In the genomic region with DNA sequence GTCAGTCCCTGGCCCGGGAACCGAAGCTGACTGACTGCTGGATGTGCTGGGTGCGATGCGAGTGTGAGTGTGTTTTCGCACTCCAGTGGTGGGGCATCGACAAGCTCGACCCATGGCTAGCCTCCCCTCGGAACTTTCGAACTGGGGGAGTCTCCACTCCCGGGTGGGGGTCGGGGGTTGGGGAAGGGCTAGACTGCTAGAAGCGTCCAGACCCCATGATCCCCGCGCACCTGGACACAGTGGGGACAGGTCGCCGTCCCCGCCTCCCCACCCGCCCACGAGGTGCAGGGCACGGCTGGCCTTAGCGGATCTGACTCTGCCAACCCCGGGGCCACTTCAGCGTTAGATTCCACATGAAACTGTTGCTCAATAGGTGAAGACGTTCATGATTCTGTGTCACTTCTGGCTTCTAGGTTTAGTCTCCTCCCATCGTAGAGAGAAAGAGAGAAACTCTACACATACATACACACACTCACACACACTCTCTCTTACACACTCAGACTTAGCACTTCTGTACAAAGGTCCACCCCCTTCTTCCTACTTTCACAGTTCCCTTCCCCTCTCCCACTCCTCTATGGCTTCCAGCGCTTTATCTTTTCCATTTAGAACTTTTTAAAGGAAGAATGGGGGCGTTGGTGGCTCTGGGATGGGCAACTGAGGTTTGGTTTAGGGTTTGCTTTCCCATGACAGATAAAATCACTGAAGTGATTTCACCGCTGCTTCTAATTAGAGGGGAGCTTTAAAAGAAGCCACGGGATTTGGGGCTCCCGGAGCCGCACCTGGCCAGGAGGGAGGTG, we compare ENCODE assay signal across 14 cellular contexts. TPM values are rescaled to one million over a fixed set of nuclear protein-coding genes. Genes with fewer than 3 reads are reported as not detected.
DNase-seq lines count a peak whose midpoint lies in the region; ATAC-seq and TF ChIP-seq lines count a peak whose summit lies in the region.
"Had no signal": no experiment of that assay in that cellular context is flagged by ENCODE, and none has a peak within 500 bp of the region (broad histone marks: within the 10 kb centered on the region; RNA-seq: fewer than 3 reads in every experiment).

No MANE protein-coding gene starts in this region.

- H3K79me1 ChIP-seq in IMR-90 (ENCODE audit: low read depth in 1 of 2, low read length in 2 of 2), result no peaks in the 10 kb centered on the region

- DNase-seq in GM03348 (ENCODE audit: low spot score), result peak; percentile 2
- DNase-seq in IMR-90, result no peak
- no peak for DNase-seq in naive B cell
- no peak for DNase-seq in stimulated activated CD4-positive, alpha-beta T cell treated with anti-CD3 and anti-CD28 coated beads, Interleukin-15, amount 100 ng/mL, for 24 hours
- no peak for DNase-seq in left ventricle myocardium inferior
- no peak for DNase-seq in Kasumi-1 (lab: John Stamatoyannopoulos, UW)
- DNase-seq: activated CD4-positive, alpha-beta T cell treated with anti-CD3 and anti-CD28 coated beads for 4 hours; activated naive CD8-positive, alpha-beta T cell treated with anti-CD3 and anti-CD28 coated beads, Interleukin-2, amount 50 U/mL, for 24 hours; effector memory CD8-positive, alpha-beta T cell; NCI-H1105 treated with DMSO at 0.1 percent for 48 hours; posterior cingulate gyrus had no signal

- no peak overlapping the region for H3K56ac ChIP-seq in IMR-90 (ENCODE audit: extremely low read depth, insufficient read depth, low read length)

- H3K4ac ChIP-seq in IMR-90 (ENCODE audit: low read depth, low read length), result no peak overlapping the region

- no peak for TF ChIP-seq RAD21 in IMR-90 (IDR thresholded peaks at IDR 0.05; ENCODE audit: low read length)

- intact Hi-C loops in IMR-90 (cut with micrococcal nuclease) (loop anchor here (10.0 kb wide), 2 partner anchors 775 to 1015 kb away; no protein-coding TSS in a partner anchor), left ventricle myocardium inferior (cut with micrococcal nuclease) (no loop called here)

- dilution Hi-C loops in IMR-90 (cut with HindIII; ENCODE audit: low sequenced_read_pairs, unreplicated experiment), result no loop called here

- ATAC-seq in IMR-90 (ENCODE audit: low read depth), result no peak
- no peak for ATAC-seq in naive B cell (ENCODE audit: low read depth in 2 of 2)
- ATAC-seq in HG02852 (IDR thresholded peaks at IDR 0.05; ENCODE audit: unreplicated experiment), result no peak
- ATAC-seq: effector memory CD8-positive, alpha-beta T cell; upper lobe of right lung had no signal

- no TSS peak for BruUV-seq in IMR-90 (replicated peaks; lab: Mats Ljungman, UMichigan)

- H3K4me3 Mint-ChIP-seq in naive B cell, result peak overlapping the region in 5 of 8 donors; percentile 10 to 67 (median 36)
- H3K4me3 Mint-ChIP-seq: activated naive CD8-positive, alpha-beta T cell treated with anti-CD3 and anti-CD28 coated beads, Interleukin-2, amount 50 U/mL, for 24 hours; effector memory CD8-positive, alpha-beta T cell had no signal

- H3K27me3 Mint-ChIP-seq in naive B cell, result peaks cover 63 to 99% (median 98%) of the 10 kb centered on the region in 3 donors

- no peak overlapping the region for H4K5ac ChIP-seq in IMR-90 (ENCODE audit: low read depth, low read length)

- H3K9me3 ChIP-seq in IMR-90 (ENCODE audit: control insufficient read depth, insufficient read depth, low read length), result no peaks in the 10 kb centered on the region
- no peaks in the 10 kb centered on the region for H3K9me3 ChIP-seq in ectodermal cell (ENCODE audit: control insufficient read depth, low read length)
- H3K9me3 ChIP-seq in left ventricle myocardium inferior (replicated peaks), result no peaks in the 10 kb centered on the region
- H3K9me3 ChIP-seq: upper lobe of right lung had no signal

- no peaks in the 10 kb centered on the region for H3K4me1 ChIP-seq in IMR-90 (ENCODE audit: control insufficient read depth, insufficient read depth, low read length)
- peaks cover 64% of the 10 kb centered on the region for H3K4me1 ChIP-seq in ectodermal cell (ENCODE audit: control insufficient read depth, insufficient read depth, low read length)
- H3K4me1 ChIP-seq in left ventricle myocardium inferior, result peaks cover 42% of the 10 kb centered on the region

- no peaks in the 10 kb centered on the region for H3K9me1 ChIP-seq in IMR-90 (ENCODE audit: insufficient read depth, low read length)

- H3K18ac ChIP-seq in IMR-90 (ENCODE audit: low read depth, low read length), result no peak overlapping the region

- no peak overlapping the region for H4K91ac ChIP-seq in IMR-90 (ENCODE audit: insufficient read depth, low read depth, low read length)

- peaks cover 15 to 35% (median 19%) of the 10 kb centered on the region in 3 donors for H3K4me1 Mint-ChIP-seq in naive B cell

- CTCF ChIA-PET in IMR-90 (lab: Yijun Ruan, JAX), result interaction anchor here (0.8 kb wide), 1 partner anchor 8 kb away, joined by 3 read pairs; no protein-coding TSS in a partner anchor

- 0 out of 2 replicates have a peak overlapping the region, but pooled peaks have one; percentile 13 for H2AK5ac ChIP-seq in IMR-90 (ENCODE audit: low read depth, low read length)

- no peaks in the 10 kb centered on the region for H4K20me1 ChIP-seq in IMR-90 (ENCODE audit: insufficient read depth, low read length)

- H3K14ac ChIP-seq in IMR-90 (replicated peaks; ENCODE audit: low read depth, low read length), result no peak overlapping the region

- no peak overlapping the region for H2BK20ac ChIP-seq in IMR-90 (ENCODE audit: low read depth, low read length)

- H3K27ac Mint-ChIP-seq in naive B cell, result peak overlapping the region in 4 of 6 donors; percentile 51 to 88 (median 66)
- H3K27ac Mint-ChIP-seq: activated naive CD8-positive, alpha-beta T cell treated with anti-CD3 and anti-CD28 coated beads, Interleukin-2, amount 50 U/mL, for 24 hours; effector memory CD8-positive, alpha-beta T cell had no signal

- TF ChIP-seq CTCF in IMR-90 (conservative IDR thresholded peaks at IDR 0.05; ENCODE audit: low read depth, low read length) (no peak), left ventricle myocardium inferior (IDR thresholded peaks at IDR 0.05; ENCODE audit: borderline replicate concordance) (no peak)

- H4K8ac ChIP-seq in IMR-90 (ENCODE audit: low read depth in 2 of 2, low read length in 2 of 2), result no peak overlapping the region

- H3K23ac ChIP-seq in IMR-90 (ENCODE audit: low read depth, low read length), result peak overlapping the region; percentile 31

- TF ChIP-seq POLR2A in IMR-90 (IDR thresholded peaks at IDR 0.05; ENCODE audit: low read depth, low read length), result no peak

- H3K36me3 ChIP-seq in IMR-90 (ENCODE audit: control insufficient read depth, insufficient read depth, low read length), result no peaks in the 10 kb centered on the region
- no peaks in the 10 kb centered on the region for H3K36me3 ChIP-seq in ectodermal cell (ENCODE audit: control insufficient read depth, insufficient read depth, low read length)
- no peaks in the 10 kb centered on the region for H3K36me3 ChIP-seq in left ventricle myocardium inferior
- H3K36me3 ChIP-seq: upper lobe of right lung had no signal

- peaks cover 6 to 50% (median 26%) of the 10 kb centered on the region in 7 donors for H3K9me3 Mint-ChIP-seq in naive B cell

- H2BK120ac ChIP-seq in IMR-90 (ENCODE audit: low read depth, low read length), result no peak overlapping the region

- H3K27me3 ChIP-seq in IMR-90 (ENCODE audit: control insufficient read depth, insufficient read depth, low read length) (peaks cover 97% of the 10 kb centered on the region), ectodermal cell (ENCODE audit: control insufficient read depth, insufficient read depth, low read length, poor library complexity, severe bottlenecking) (peaks cover 100% of the 10 kb centered on the region), left ventricle myocardium inferior (ENCODE audit: low read depth) (peaks cover 100% of the 10 kb centered on the region)

- peaks cover 9 to 31% of the 10 kb centered on the region in 2 donors for H3K36me3 Mint-ChIP-seq in naive B cell

- no peak overlapping the region for H3K9ac ChIP-seq in IMR-90 (ENCODE audit: low read depth, low read length)

- H3K4me3 ChIP-seq in IMR-90 (ENCODE audit: insufficient read depth, low read depth, low read length) (no peak overlapping the region), ectodermal cell (ENCODE audit: insufficient read depth, low read depth, low read length) (peak overlapping the region; percentile 18), left ventricle myocardium inferior (no peak overlapping the region)
- H3K4me3 ChIP-seq: upper lobe of right lung had no signal

- no peak overlapping the region for H2BK5ac ChIP-seq in IMR-90 (ENCODE audit: low read depth, low read length, poor library complexity, severe bottlenecking)

- POLR2A ChIA-PET in IMR-90 (lab: Charles Lee; ENCODE audit: unreplicated experiment), result no interaction called here

- in situ Hi-C loops in IMR-90 (cut with MboI; ENCODE audit: low sequenced_read_pairs), result loop anchor here (25.0 kb wide), 2 partner anchors 883 to 1983 kb away; a partner anchor contains a TSS

- no peak overlapping the region for H2BK15ac ChIP-seq in IMR-90 (ENCODE audit: low read depth, low read length)

- H2AK9ac ChIP-seq in IMR-90 (replicated peaks; ENCODE audit: low read depth, low read length, poor library complexity), result no peak overlapping the region

- H2AFZ ChIP-seq in IMR-90 (replicated peaks; ENCODE audit: low read length, poor library complexity), result peak overlapping the region; percentile 66

- H3K4me2 ChIP-seq in IMR-90 (ENCODE audit: low read depth, low read length), result peak overlapping the region; percentile 20

- H3K27ac ChIP-seq in IMR-90 (ENCODE audit: insufficient read depth, low read length), result no peak overlapping the region
- no peak overlapping the region for H3K27ac ChIP-seq in ectodermal cell (ENCODE audit: insufficient read depth, low read depth, low read length, poor library complexity, severe bottlenecking)
- H3K27ac ChIP-seq in left ventricle myocardium inferior (replicated peaks), result no peak overlapping the region
- H3K27ac ChIP-seq: upper lobe of right lung had no signal

- WGBS in IMR-90 (ENCODE audit: extremely low coverage in 2 of 2, insufficient read length in 1 of 2), 2 experiments, result 20% methylated on average over 1 of the region's 31 CpGs; no CpG with 5 or more reads in 1 of the 2 experiments
- 2% methylated on average over 31 of the region's 31 CpGs for WGBS in ectodermal cell, 2 experiments

TF ChIP-seq in IMR-90, 13 proteins besides CTCF, POLR2A, EP300 and RAD21:
- TF ChIP-seq CEBPB (IDR thresholded peaks at IDR 0.05; ENCODE audit: low read depth, low read length) (peak; percentile 48; the same call in 1 of the 2 replicates), CHD1 (IDR thresholded peaks at IDR 0.05; ENCODE audit: low read depth, low read length) (no peak)

RNA-seq across cellular contexts. Expression of a gene that starts 5.1 kb away (rescaled TPM):
- total RNA-seq in IMR-90 (2012; rRNA removed), result 0.72 and 1.1 TPM in 2 replicates
- 7.1 and 8.6 TPM in 2 replicates for polyA plus RNA-seq in IMR-90 (2012; rRNA removed)
- 5.0 and 6.4 TPM in 2 replicates for polyA plus RNA-seq in IMR-90 (2012; cell fraction: cytosol; rRNA removed)
- 13.4 and 17.5 TPM in 2 replicates for polyA plus RNA-seq in IMR-90 (2012; cell fraction: nucleus; rRNA removed; ENCODE audit: low replicate concordance)
- polyA plus RNA-seq in ectodermal cell (2013, experiment 1 of 4), result 21.7 TPM
- polyA plus RNA-seq in ectodermal cell (2013, experiment 2 of 4), result 18.7 TPM
- polyA plus RNA-seq in ectodermal cell (2013, experiment 3 of 4), result 19.3 TPM
- 21.9 TPM for polyA plus RNA-seq in ectodermal cell (2013, experiment 4 of 4)
- polyA plus RNA-seq in naive B cell (ENCODE audit: low read depth in 6 of 6), result not detected
- total RNA-seq in left ventricle myocardium inferior, result 0.66 TPM
